ENCODE assay signal across 31 cellular contexts in genomic region chr6:170410241-170410640, GRCh38.
"Had no signal": no experiment of that assay in that cellular context is flagged by ENCODE, and none has a peak within 500 bp of the region (broad histone marks: within the 10 kb centered on the region; RNA-seq: fewer than 3 reads in every experiment).

No MANE protein-coding gene starts in this region.

- H3K4me3 Mint-ChIP-seq: natural killer cell; nephron; neural progenitor cell; stimulated activated memory B cell treated with anti-CD40 and anti-IgM and Interleukin-4, amounts not matched to agents 10 μg/mL and 1 μg/mL and 100 μg/mL, for 72 hours; stimulated activated naive CD8-positive, alpha-beta T cell treated with anti-CD3 and anti-CD28 coated beads, Interleukin-15, amount 100 ng/mL, for 72 hours had no signal

- H3K4me2 ChIP-seq: neural progenitor cell, smooth muscle cell had no signal

- H3K4me1 Mint-ChIP-seq: nephron; stimulated activated memory B cell treated with anti-CD40 and anti-IgM and Interleukin-4, amounts not matched to agents 10 μg/mL and 1 μg/mL and 100 μg/mL, for 72 hours; stimulated activated naive CD8-positive, alpha-beta T cell treated with anti-CD3 and anti-CD28 coated beads, Interleukin-15, amount 100 ng/mL, for 72 hours had no signal

- DNase-seq: naive thymus-derived CD4-positive, alpha-beta T cell; natural killer cell; occipital lobe; ovary; posterior cingulate gyrus; psoas muscle; right cardiac atrium; spleen; stimulated activated CD4-positive, alpha-beta T cell treated with anti-CD3 and anti-CD28 coated beads, Interleukin-12 subunit alpha, Interleukin-12 subunit beta, amount 100 ng/mL, for 4 hours; stimulated activated CD4-positive, alpha-beta T cell treated with anti-CD3 and anti-CD28 coated beads, Interleukin-1b, Interleukin-23, amount 100 ng/mL, for 48 hours; stimulated activated CD4-positive, alpha-beta T cell treated with anti-CD3 and anti-CD28 coated beads, Interleukin-4, amount 100 ng/mL, for 1 hour; stimulated activated CD4-positive, alpha-beta T cell treated with anti-CD3 and anti-CD28 coated beads, Interleukin-4, amount 100 ng/mL, for 4 hours; stimulated activated CD8-positive, alpha-beta memory T cell treated with anti-CD3 and anti-CD28 coated beads, Interleukin-4, amount 100 ng/mL, for 48 hours; stimulated activated naive CD4-positive, alpha-beta T cell; stimulated activated naive CD8-positive, alpha-beta T cell treated with anti-CD3 and anti-CD28 coated beads, Interleukin-15, amount 100 ng/mL, for 72 hours; stimulated activated naive CD8-positive, alpha-beta T cell treated with anti-CD3 and anti-CD28 coated beads, Interleukin-15, Interleukin-2, amounts not matched to agents 100 U/mL and 50 U/mL, for 24 hours; substantia nigra; testis; trophoblast cell; upper lobe of left lung had no signal

- H3K4me3 ChIP-seq: neural progenitor cell, ovary, psoas muscle, skin epidermis, smooth muscle cell, spleen, suprapubic skin, testis, tibial nerve, upper lobe of left lung had no signal

- H3K27ac ChIP-seq: neural progenitor cell, ovary, parathyroid adenoma, psoas muscle, skin epidermis, spleen, suprapubic skin, testis, tibial nerve, upper lobe of left lung had no signal

- H3K79me2 ChIP-seq: parathyroid adenoma had no signal

- H3K27ac Mint-ChIP-seq: naive thymus-derived CD4-positive, alpha-beta T cell; natural killer cell; nephron; neural progenitor cell; progenitor cell of endocrine pancreas; stimulated activated memory B cell treated with anti-CD40 and anti-IgM and Interleukin-4, amounts not matched to agents 10 μg/mL and 1 μg/mL and 100 μg/mL, for 72 hours had no signal

- H3K36me3 ChIP-seq: neural progenitor cell, ovary had no signal

- H2AFZ ChIP-seq: neural progenitor cell, parathyroid adenoma had no signal

- H3K27me3 Mint-ChIP-seq: progenitor cell of endocrine pancreas; stimulated activated memory B cell treated with anti-CD40 and anti-IgM and Interleukin-4, amounts not matched to agents 10 μg/mL and 1 μg/mL and 100 μg/mL, for 72 hours had no signal

- H3K9me3 ChIP-seq: ovary, psoas muscle, testis, upper lobe of left lung had no signal

- ATAC-seq: naive thymus-derived CD4-positive, alpha-beta T cell; natural killer cell; psoas muscle; right cardiac atrium; sciatic nerve; stimulated activated memory B cell treated with anti-CD40 and anti-IgM and Interleukin-4, amounts not matched to agents 10 μg/mL and 1 μg/mL and 100 μg/mL, for 72 hours; stimulated activated naive CD8-positive, alpha-beta T cell treated with anti-CD3 and anti-CD28 coated beads, Interleukin-15, amount 100 ng/mL, for 72 hours; stimulated activated naive CD8-positive, alpha-beta T cell treated with anti-CD3 and anti-CD28 coated beads, Interleukin-15, Interleukin-2, amounts not matched to agents 100 U/mL and 50 U/mL, for 24 hours had no signal

- H3K27me3 ChIP-seq: neural progenitor cell, ovary, spleen, suprapubic skin, testis, tibial nerve, upper lobe of left lung had no signal

- H3K4me1 ChIP-seq: neural progenitor cell, parathyroid adenoma, psoas muscle, spleen, suprapubic skin, testis, tibial nerve, upper lobe of left lung had no signal

- H3K9ac ChIP-seq: neural progenitor cell, parathyroid adenoma had no signal

- FAIRE-seq: urothelium cell line had no signal
